ENCODE assay signal across 15 cellular contexts in the genomic region with DNA sequence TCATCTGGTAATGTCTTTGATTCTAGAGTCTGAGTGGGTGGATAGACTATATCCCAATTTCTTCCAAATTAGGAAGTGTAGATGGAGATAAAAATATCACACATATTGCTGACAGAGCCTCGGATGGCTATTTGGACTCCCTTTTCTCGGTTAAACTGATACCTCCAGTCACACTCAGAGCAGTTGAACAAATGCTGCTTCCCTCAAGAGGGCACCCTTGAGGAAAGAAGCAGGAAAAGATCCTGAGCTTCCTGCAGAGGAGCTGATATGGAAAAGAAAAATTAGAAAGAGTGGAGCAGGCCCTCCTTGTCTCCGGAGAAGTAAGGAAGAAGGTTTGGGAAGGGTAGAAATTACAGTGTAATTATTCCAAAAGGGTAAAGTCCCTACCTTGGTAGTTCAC.
A peak's percentile ranks its signal among the peaks of the same experiment; 100 is the strongest.
DNase-seq lines count a peak whose midpoint lies in the region; ATAC-seq, FAIRE-seq and TF ChIP-seq lines count a peak whose summit lies in the region.
"Had no signal": no experiment of that assay in that cellular context is flagged by ENCODE, and none has a peak within 500 bp of the region (broad histone marks: within the 10 kb centered on the region; RNA-seq: fewer than 3 reads in every experiment).

No MANE protein-coding gene starts in this region.

- no peak overlapping the region for H2BK15ac ChIP-seq in neuronal stem cell (ENCODE audit: low read length)

- no peak overlapping the region for H2BK12ac ChIP-seq in neuronal stem cell (ENCODE audit: low read length)

- no peak overlapping the region for H3K4me2 ChIP-seq in neuronal stem cell (ENCODE audit: insufficient read depth, low read length, poor library complexity, severe bottlenecking)
- H3K4me2 ChIP-seq: KMS-11 had no signal

- no peaks in the 10 kb centered on the region for H3K79me1 ChIP-seq in neuronal stem cell (ENCODE audit: low read depth, low read length)

- no peak overlapping the region for H4K91ac ChIP-seq in neuronal stem cell (ENCODE audit: low read depth, low read length, poor library complexity)

- no peak for TF ChIP-seq POLR2A in tibial nerve (IDR thresholded peaks at IDR 0.05)

- ATAC-seq in GM18519 (IDR thresholded peaks at IDR 0.05; ENCODE audit: low FRiP score, unreplicated experiment) = no peak

- peak overlapping the region; percentile 53 for H2AFZ ChIP-seq in neuronal stem cell (ENCODE audit: low read length)

- H3K18ac ChIP-seq in neuronal stem cell (ENCODE audit: low read length) = no peak overlapping the region

- H3K4me1 ChIP-seq in colonic mucosa (no peaks in the 10 kb centered on the region), neuronal stem cell (ENCODE audit: control insufficient read depth in 2 of 2, insufficient read depth in 1 of 2, low read depth in 1 of 2, low read length in 2 of 2) (peaks cover 0 to 4% of the 10 kb centered on the region in 2 donors), tibial nerve (no peaks in the 10 kb centered on the region)

- H3K36me3 ChIP-seq in colonic mucosa (no peaks in the 10 kb centered on the region), neuronal stem cell (replicated peaks in 1 of 2; ENCODE audit: control insufficient read depth in 2 of 2, insufficient read depth in 2 of 2, low read length in 2 of 2) (no peaks in the 10 kb centered on the region), tibial nerve (no peaks in the 10 kb centered on the region)

- no peak overlapping the region for H2BK5ac ChIP-seq in neuronal stem cell (ENCODE audit: low read length)

- no peaks in the 10 kb centered on the region for H3K27me3 ChIP-seq in colonic mucosa
- H3K27me3 ChIP-seq in neuronal stem cell (ENCODE audit: control insufficient read depth in 3 of 3, insufficient read depth in 3 of 3, low read depth in 1 of 3, low read length in 3 of 3) = no peaks in the 10 kb centered on the region
- H3K27me3 ChIP-seq in tibial nerve = no peaks in the 10 kb centered on the region

- peak; percentile 20 for TF ChIP-seq CTCF in colonic mucosa (IDR thresholded peaks at IDR 0.05)
- no peak for TF ChIP-seq CTCF in tibial nerve (IDR thresholded peaks at IDR 0.05)

- H2AK5ac ChIP-seq in neuronal stem cell (ENCODE audit: low read depth, low read length) = no peak overlapping the region

- H3K23ac ChIP-seq in neuronal stem cell (ENCODE audit: low read depth, low read length, poor library complexity) = no peak overlapping the region

- H3K14ac ChIP-seq in neuronal stem cell (ENCODE audit: low read length) = no peak overlapping the region

- no peaks in the 10 kb centered on the region for H3K9me3 ChIP-seq in colonic mucosa
- H3K9me3 ChIP-seq in neuronal stem cell (replicated peaks in 1 of 2; ENCODE audit: control insufficient read depth in 2 of 2, insufficient read depth in 1 of 2, low read depth in 1 of 2, low read length in 2 of 2) = no peaks in the 10 kb centered on the region
- H3K9me3 ChIP-seq in tibial nerve = no peaks in the 10 kb centered on the region

- H3K27ac ChIP-seq in colonic mucosa (no peak overlapping the region), neuronal stem cell (replicated peaks; ENCODE audit: low read length) (no peak overlapping the region), substantia nigra (ENCODE audit: low read depth, low read length, poor library complexity, severe bottlenecking) (no peak overlapping the region), tibial nerve (no peak overlapping the region)
- H3K27ac ChIP-seq: epithelial cell of prostate, KMS-11 had no signal

- intact Hi-C loops in colonic mucosa (cut with DNase I) = no loop called here

- H3K4me3 ChIP-seq in colonic mucosa = no peak overlapping the region
- H3K4me3 ChIP-seq in neuronal stem cell (ENCODE audit: low read length in 2 of 2) = no peak overlapping the region
- H3K4me3 ChIP-seq in tibial nerve = no peak overlapping the region

- no peak for TF ChIP-seq EP300 in tibial nerve (IDR thresholded peaks at IDR 0.05)

- no peak overlapping the region for H4K8ac ChIP-seq in neuronal stem cell (ENCODE audit: low read depth, low read length)

- WGBS in neuronal stem cell (ENCODE audit: extremely low coverage in 2 of 2, insufficient read length in 2 of 2, insufficient replicate concordance in 1 of 2), 2 donors = no CpG with 5 or more reads among the region's 3 CpGs
- 35 to 44% methylated on average over 3 of the region's 3 CpGs for WGBS in tibial nerve, 2 donors

- FAIRE-seq in G401.6 (lab: Jason Lieb, UNC) = peak; percentile 83

- H2BK120ac ChIP-seq in neuronal stem cell (ENCODE audit: low read depth, low read length) = no peak overlapping the region

- no peak overlapping the region for H3K4ac ChIP-seq in neuronal stem cell (ENCODE audit: low read length)

- H3K9ac ChIP-seq in colonic mucosa (ENCODE audit: low read depth in 2 of 2, low read length in 2 of 2) (no peak overlapping the region), neuronal stem cell (ENCODE audit: low read depth, low read length, poor library complexity) (no peak overlapping the region)
- H3K9ac ChIP-seq: KMS-11 had no signal

- DNase-seq in NCI-H446 treated with DMSO at 0.1 percent for 48 hours (lab: John Stamatoyannopoulos, UW) (peak; percentile 42), colonic mucosa (no peak), neuronal stem cell (ENCODE audit: low spot score) (no peak), MV-4-11 (lab: John Stamatoyannopoulos, UW) (no peak), substantia nigra (lab: John Stamatoyannopoulos, UW) (no peak), tibial nerve (ENCODE audit: low spot score in 2 of 2) (no peak)
- DNase-seq: activated CD8-positive, alpha-beta memory T cell treated with anti-CD3 and anti-CD28 coated beads, Interleukin-2, amount 50 U/mL, for 48 hours; DND-41; kidney glomerular epithelial cell; NCI-H524 treated with DMSO at 0.1 percent for 48 hours; stimulated activated CD4-positive, alpha-beta T cell treated with anti-CD3 and anti-CD28 coated beads, Interleukin-4, amount 100 ng/mL, for 4 hours had no signal
